Comparison of ENCODE assay signal across 26 cellular contexts in genomic region chr22:47446821-47447810, GRCh38.
"Had no signal": no experiment of that assay in that cellular context is flagged by ENCODE, and none has a peak within 500 bp of the region (broad histone marks: within the 10 kb centered on the region; RNA-seq: fewer than 3 reads in every experiment).

No MANE protein-coding gene starts in this region.

- H3K27ac ChIP-seq: Peyer's patch, RWPE1, SJSA1 had no signal

- DNase-seq: activated CD4-positive, alpha-beta T cell treated with anti-CD3 and anti-CD28 coated beads, Interleukin-2, amount 10 ng/mL, durations not matched to agents 24 days and 14 days; activated CD4-positive, alpha-beta T cell treated with anti-CD3 and anti-CD28 coated beads, Interleukin-2, amount 50 U/mL, for 48 hours; activated CD4-positive, CD25-positive, alpha-beta regulatory T cell treated with anti-CD3 and anti-CD28 coated beads, Interleukin-2, amount 50 U/mL, for 72 hours; activated gamma-delta T cell; activated naive CD4-positive, alpha-beta T cell treated with anti-CD3 and anti-CD28 coated beads, Interleukin-2, amount 10 ng/mL, durations not matched to agents 7 days and 5 days; activated naive CD8-positive, alpha-beta T cell treated with anti-CD3 and anti-CD28 coated beads for 36 hours; activated T-cell treated with anti-CD3 and anti-CD28 coated beads for 4 hours; activated T-cell treated with anti-CD3 and anti-CD28 coated beads, Interleukin-2, amount 50 U/mL, for 48 hours; Karpas-422; MM.1S; NCI-H1105; NCI-H1436 treated with DMSO at 0.1 percent for 48 hours; NCI-H187; NCI-H2081 treated with DMSO at 0.1 percent for 48 hours; NCI-H446; SHP77; SW 1271; T-helper 9 cell had no signal

- H3K9me3 Mint-ChIP-seq: activated T-helper 17 cell treated with anti-CD3 and anti-CD28 coated beads, Interleukin-2, amount 50 U/mL, for 72 hours had no signal

- H3K36me3 ChIP-seq: Peyer's patch, SJSA1 had no signal

- H3K4me3 ChIP-seq: K562, Peyer's patch, SJSA1 had no signal

- H3K9me3 ChIP-seq: Peyer's patch, SJSA1 had no signal

- H3K27me3 ChIP-seq: Peyer's patch, SJSA1 had no signal

- H3K4me1 Mint-ChIP-seq: activated CD4-positive, alpha-beta T cell treated with anti-CD3 and anti-CD28 coated beads, Interleukin-2, amount 10 ng/mL, durations not matched to agents 24 days and 14 days; activated naive CD4-positive, alpha-beta T cell treated with anti-CD3 and anti-CD28 coated beads, Interleukin-2, amount 10 ng/mL, durations not matched to agents 7 days and 5 days; activated naive CD8-positive, alpha-beta T cell treated with anti-CD3 and anti-CD28 coated beads for 36 hours; WTC11 had no signal

- H3K27ac Mint-ChIP-seq: activated CD4-positive, alpha-beta T cell treated with anti-CD3 and anti-CD28 coated beads, Interleukin-2, amount 10 ng/mL, durations not matched to agents 24 days and 14 days; activated naive CD4-positive, alpha-beta T cell treated with anti-CD3 and anti-CD28 coated beads, Interleukin-2, amount 10 ng/mL, durations not matched to agents 7 days and 5 days; activated naive CD8-positive, alpha-beta T cell treated with anti-CD3 and anti-CD28 coated beads for 36 hours; activated T-helper 17 cell treated with anti-CD3 and anti-CD28 coated beads, Interleukin-2, amount 50 U/mL, for 72 hours; T-helper 1 cell treated with Interleukin-12 subunit alpha and Interleukin-12 subunit beta and Interleukin-4 antibody, amounts not matched to agents 30 μg/mL and 1 μg/mL, for 36 hours; WTC11 had no signal

- ATAC-seq: activated T-helper 17 cell treated with anti-CD3 and anti-CD28 coated beads, Interleukin-2, amount 50 U/mL, for 72 hours; K562; SK-N-SH treated with all-trans-retinoic acid at 6 μM for 48 hours; WTC11 had no signal

- H3K4me3 Mint-ChIP-seq: activated CD4-positive, alpha-beta T cell treated with anti-CD3 and anti-CD28 coated beads, Interleukin-2, amount 10 ng/mL, durations not matched to agents 24 days and 14 days; activated naive CD4-positive, alpha-beta T cell treated with anti-CD3 and anti-CD28 coated beads, Interleukin-2, amount 10 ng/mL, durations not matched to agents 7 days and 5 days; activated naive CD8-positive, alpha-beta T cell treated with anti-CD3 and anti-CD28 coated beads for 36 hours; activated T-helper 17 cell treated with anti-CD3 and anti-CD28 coated beads, Interleukin-2, amount 50 U/mL, for 72 hours; T-helper 1 cell treated with Interleukin-12 subunit alpha and Interleukin-12 subunit beta and Interleukin-4 antibody, amounts not matched to agents 30 μg/mL and 1 μg/mL, for 36 hours; WTC11 had no signal

- H3K36me3 Mint-ChIP-seq: activated naive CD4-positive, alpha-beta T cell treated with anti-CD3 and anti-CD28 coated beads, Interleukin-2, amount 10 ng/mL, durations not matched to agents 7 days and 5 days; activated naive CD8-positive, alpha-beta T cell treated with anti-CD3 and anti-CD28 coated beads for 36 hours had no signal

- H3K4me1 ChIP-seq: Peyer's patch, SJSA1 had no signal

- H3K27me3 Mint-ChIP-seq: activated CD4-positive, alpha-beta T cell treated with anti-CD3 and anti-CD28 coated beads, Interleukin-2, amount 10 ng/mL, durations not matched to agents 24 days and 14 days; activated naive CD4-positive, alpha-beta T cell treated with anti-CD3 and anti-CD28 coated beads, Interleukin-2, amount 10 ng/mL, durations not matched to agents 7 days and 5 days had no signal
